8 cellular contexts compared by ENCODE assay signal in genomic region chr1:204989266-204990058, GRCh38. TPM values are rescaled to one million over a fixed set of nuclear protein-coding genes. Genes with fewer than 3 reads are reported as not detected.
DNase-seq lines count a peak whose midpoint lies in the region; TF ChIP-seq lines count a peak whose summit lies in the region.

No MANE protein-coding gene starts in this region.

- TF ChIP-seq POLR2A in lower leg skin (IDR thresholded peaks at IDR 0.05) = no peak

- H3K4me3 ChIP-seq in HFF-Myc (replicated peaks; ENCODE audit: low read depth, low read length) (no peak overlapping the region), lower leg skin (ENCODE audit: low read depth, poor library complexity, severe bottlenecking) (no peak overlapping the region)

- H3K27me3 Mint-ChIP-seq in CD14-positive monocyte (ENCODE audit: low read depth in 3 of 3) = peaks cover 1 to 3% (median 2%) of the 10 kb centered on the region in 3 donors

- peaks cover 0 to 5% (median 3%) of the 10 kb centered on the region in 7 donors for H3K9me3 Mint-ChIP-seq in CD14-positive monocyte

- H3K4me3 Mint-ChIP-seq in CD14-positive monocyte = no peak overlapping the region

- H3K4me1 Mint-ChIP-seq in CD14-positive monocyte = peaks cover 33% of the 10 kb centered on the region

- DNase-seq in CD14-positive monocyte (ENCODE audit: low spot score) (peak; percentile 82), HFF-Myc (ENCODE audit: extremely low read depth, low read depth) (peak; percentile 43), NCI-H510A (lab: John Stamatoyannopoulos, UW) (peak; percentile 17), ecto neural progenitor cell (ENCODE audit: low spot score) (peak; percentile 89), lower leg skin (ENCODE audit: low spot score in 2 of 2) (peak; percentile 39 to 90), cortex of kidney (lab: John Stamatoyannopoulos, UW) (no peak)
- DNase-seq in activated CD4-positive, alpha-beta T cell treated with anti-CD3 and anti-CD28 coated beads, Interleukin-2, amount 50 U/mL, for 1 hour = peak; percentile 47
- peak; percentile 30 to 37 (median 32) for DNase-seq in stimulated activated CD4-positive, alpha-beta T cell treated with anti-CD3 and anti-CD28 coated beads, TNF-alpha, amount 100 ng/mL, for 48 hours (ENCODE audit: low read depth in 3 of 3)

- intact Hi-C loops in CD14-positive monocyte (cut with micrococcal nuclease) = loop anchor here (1.0 to 10.0 kb wide), 4 partner anchors 71 to 268 kb away; no protein-coding TSS in a partner anchor
- intact Hi-C loops in lower leg skin (cut with DNase I; ENCODE audit: low total_unique reads) = loop anchor here (5.0 kb wide), 2 partner anchors 73 to 153 kb away; no protein-coding TSS in a partner anchor

- H3K36me3 Mint-ChIP-seq in CD14-positive monocyte = peaks cover 0 to 4% of the 10 kb centered on the region in 2 donors

- TF ChIP-seq CTCF in CD14-positive monocyte (IDR thresholded peaks at IDR 0.05) (peak; percentile 96), HFF-Myc (IDR thresholded peaks at IDR 0.05; ENCODE audit: low read depth, low read length, missing control alignments) (peak; percentile 99), lower leg skin (IDR thresholded peaks at IDR 0.05) (peak in 1 of 3 donors; percentile 79)

- 49% methylated on average over 14 to 16 of the region's 16 CpGs for WGBS in lower leg skin, 2 donors

- no peak overlapping the region for H3K27ac Mint-ChIP-seq in CD14-positive monocyte

RNA-seq across cellular contexts. Expression of gene CNTN2, which starts 53.5 kb away (rescaled TPM):
- not detected for polyA plus RNA-seq in CD14-positive monocyte
- 10 to 100 TPM in 1 of 4 donors, 1 to 10 TPM in 3; 2.7 to 18.3 (median 6.0) TPM for total RNA-seq in lower leg skin
